ENCODE assay signal across 6 cellular contexts in genomic region chr11:111878385-111878765, GRCh38. TPM values are rescaled to one million over a fixed set of nuclear protein-coding genes. Genes with fewer than 3 reads are reported as not detected.
DNase-seq lines count a peak whose midpoint lies in the region; ATAC-seq lines count a peak whose summit lies in the region.

No MANE protein-coding gene starts in this region.

- peak overlapping the region; percentile 95 to 100 (median 100) for H3K27ac Mint-ChIP-seq in CD8-positive, alpha-beta memory T cell
- peak overlapping the region; percentile 98 to 100 for H3K27ac Mint-ChIP-seq in activated naive CD4-positive, alpha-beta T cell treated with anti-CD3 and anti-CD28 coated beads, Interleukin-2, amount 50 U/mL, for 72 hours

- no peaks in the 10 kb centered on the region for H3K79me1 ChIP-seq in mesendoderm (ENCODE audit: low read length)

- POLR2A ChIA-PET in CD8-positive, alpha-beta memory T cell (lab: Charles Lee), result interaction anchor here (1.1 kb wide), 1 partner anchor 48 kb away, joined by 8 read pairs; no protein-coding TSS in a partner anchor

- peaks cover 15 to 34% (median 17%) of the 10 kb centered on the region in 3 donors for H3K4me1 Mint-ChIP-seq in CD8-positive, alpha-beta memory T cell

- WGBS in mesendoderm (ENCODE audit: extremely low coverage, insufficient coverage, low lambda C conversion rate), result no CpG with 5 or more reads among the region's 10 CpGs

- H3K4me1 ChIP-seq in CD8-positive, alpha-beta memory T cell (ENCODE audit: insufficient read depth, low read length), result peaks cover 18% of the 10 kb centered on the region
- peaks cover 2% of the 10 kb centered on the region for H3K4me1 ChIP-seq in mesendoderm (ENCODE audit: control insufficient read depth, low read depth, low read length)

- no peak for DNase-seq in CD8-positive, alpha-beta memory T cell
- DNase-seq in activated naive CD4-positive, alpha-beta T cell treated with anti-CD3 and anti-CD28 coated beads, Interleukin-2, amount 50 U/mL, for 72 hours (ENCODE audit: low spot score in 2 of 2), result no peak
- DNase-seq in mesendoderm (no peak), sciatic nerve (ENCODE audit: low spot score) (no peak)
- no peak for DNase-seq in stimulated activated CD4-positive, alpha-beta T cell treated with anti-CD3 and anti-CD28 coated beads, Interleukin-12 subunit alpha, Interleukin-12 subunit beta, amount 100 ng/mL, for 4 hours

- ATAC-seq in HG02840 (IDR thresholded peaks at IDR 0.05; ENCODE audit: low FRiP score, unreplicated experiment) (peak; percentile 4), sciatic nerve (no peak)
- no peak for ATAC-seq in activated naive CD4-positive, alpha-beta T cell treated with anti-CD3 and anti-CD28 coated beads, Interleukin-2, amount 50 U/mL, for 72 hours

- CTCF ChIA-PET in CD8-positive, alpha-beta memory T cell (lab: Charles Lee), result interaction anchor here (0.7 to 1.9 kb wide), 7 partner anchors 15 to 208 kb away, joined by 3 to 8 read pairs (median 3); partner anchors contain the start of genes SDHD and TIMM8B

- no peaks in the 10 kb centered on the region for H3K9me3 ChIP-seq in CD8-positive, alpha-beta memory T cell (ENCODE audit: low read length)

- H3K27me3 Mint-ChIP-seq in CD8-positive, alpha-beta memory T cell, result no peaks in the 10 kb centered on the region

- H2BK120ac ChIP-seq in mesendoderm (ENCODE audit: low read depth, low read length), result no peak overlapping the region

- peak overlapping the region; percentile 100 for H3K27ac ChIP-seq in CD8-positive, alpha-beta memory T cell (ENCODE audit: low read depth, low read length)
- no peak overlapping the region for H3K27ac ChIP-seq in mesendoderm (ENCODE audit: low read depth, low read length)

- peak overlapping the region; percentile 88 for H3K56ac ChIP-seq in mesendoderm (ENCODE audit: low read length)

- peaks cover 4 to 44% (median 11%) of the 10 kb centered on the region in 3 donors for H3K36me3 Mint-ChIP-seq in CD8-positive, alpha-beta memory T cell
- peaks cover 8 to 15% of the 10 kb centered on the region in 2 donors for H3K36me3 Mint-ChIP-seq in activated naive CD4-positive, alpha-beta T cell treated with anti-CD3 and anti-CD28 coated beads, Interleukin-2, amount 50 U/mL, for 72 hours

- H3K9ac ChIP-seq in mesendoderm (ENCODE audit: low read length), result peak overlapping the region; percentile 85

- H3K27me3 ChIP-seq in CD8-positive, alpha-beta memory T cell (ENCODE audit: insufficient read depth, low read length, poor library complexity, severe bottlenecking), result no peaks in the 10 kb centered on the region
- no peaks in the 10 kb centered on the region for H3K27me3 ChIP-seq in mesendoderm (ENCODE audit: insufficient read depth, low read length, poor library complexity)

- no peaks in the 10 kb centered on the region for H3K9me3 Mint-ChIP-seq in CD8-positive, alpha-beta memory T cell
- H3K9me3 Mint-ChIP-seq in activated naive CD4-positive, alpha-beta T cell treated with anti-CD3 and anti-CD28 coated beads, Interleukin-2, amount 50 U/mL, for 72 hours, result peaks cover 0 to 4% of the 10 kb centered on the region in 2 donors

- no peaks in the 10 kb centered on the region for H3K79me2 ChIP-seq in mesendoderm (ENCODE audit: control insufficient read depth, insufficient read depth, low read length)

- H3K4me3 ChIP-seq in CD8-positive, alpha-beta memory T cell (ENCODE audit: low read length), result peak overlapping the region; percentile 84
- H3K4me3 ChIP-seq in mesendoderm (ENCODE audit: low read length), result peak overlapping the region; percentile 84

- peak overlapping the region; percentile 88 to 98 (median 94) for H3K4me3 Mint-ChIP-seq in CD8-positive, alpha-beta memory T cell

- peak overlapping the region; percentile 47 for H4K5ac ChIP-seq in mesendoderm (ENCODE audit: low read length)

- no peaks in the 10 kb centered on the region for H3K36me3 ChIP-seq in CD8-positive, alpha-beta memory T cell (ENCODE audit: insufficient read depth, low read length)
- no peaks in the 10 kb centered on the region for H3K36me3 ChIP-seq in mesendoderm (ENCODE audit: control insufficient read depth, insufficient read depth, low read length)

- H3K18ac ChIP-seq in mesendoderm (ENCODE audit: low read length), result no peak overlapping the region

- no peak overlapping the region for H3K23ac ChIP-seq in mesendoderm (ENCODE audit: low read length)

- no peak overlapping the region for H3K4ac ChIP-seq in mesendoderm (ENCODE audit: low read depth, low read length)

- H3K4me2 ChIP-seq in mesendoderm (ENCODE audit: low read length), result peak overlapping the region; percentile 95

- no peak overlapping the region for H2BK15ac ChIP-seq in mesendoderm (replicated peaks; ENCODE audit: low read depth)

- H2BK5ac ChIP-seq in mesendoderm (ENCODE audit: low read length), result peak overlapping the region; percentile 30

- intact Hi-C loops in sciatic nerve (cut with DNase I), result loop anchor here (5.0 kb wide), 1 partner anchor 104 kb away; no protein-coding TSS in a partner anchor

- H2AK5ac ChIP-seq in mesendoderm (ENCODE audit: low read length), result no peak overlapping the region

- H4K8ac ChIP-seq in mesendoderm (ENCODE audit: low read depth, low read length), result no peak overlapping the region

RNA-seq across cellular contexts. Expression of gene FDXACB1, which starts 0.6 kb away (rescaled TPM):
- total RNA-seq in CD8-positive, alpha-beta memory T cell, result 10 to 100 TPM; 11.6 to 12.7 TPM
- 6.4 TPM for polyA plus RNA-seq in CD8-positive, alpha-beta memory T cell
- total RNA-seq in activated naive CD4-positive, alpha-beta T cell treated with anti-CD3 and anti-CD28 coated beads, Interleukin-2, amount 50 U/mL, for 72 hours, result 1 to 10 TPM; 4.9 to 5.1 TPM
- polyA plus RNA-seq in mesendoderm (2013, experiment 1 of 2), result 1.6 TPM
- 1.6 TPM for polyA plus RNA-seq in mesendoderm (2013, experiment 2 of 2)
- total RNA-seq in sciatic nerve, result 1.7 TPM

RNA-seq across cellular contexts. Expression of gene CFAP68, which starts 1.0 kb away (rescaled TPM):
- total RNA-seq in CD8-positive, alpha-beta memory T cell, result 10 to 100 TPM; 36.7 to 44.3 TPM
- 24.7 TPM for polyA plus RNA-seq in CD8-positive, alpha-beta memory T cell
- 10 to 100 TPM; 30.8 to 35.7 TPM for total RNA-seq in activated naive CD4-positive, alpha-beta T cell treated with anti-CD3 and anti-CD28 coated beads, Interleukin-2, amount 50 U/mL, for 72 hours
- 22.5 TPM for polyA plus RNA-seq in mesendoderm (2013, experiment 1 of 2)
- 24.1 TPM for polyA plus RNA-seq in mesendoderm (2013, experiment 2 of 2)
- total RNA-seq in sciatic nerve, result 18.8 TPM

RNA-seq across cellular contexts. Expression of gene ALG9, which starts 7.0 kb away (rescaled TPM):
- total RNA-seq in CD8-positive, alpha-beta memory T cell, result 10 to 100 TPM; 37.4 to 38.0 TPM
- 16.7 TPM for polyA plus RNA-seq in CD8-positive, alpha-beta memory T cell
- total RNA-seq in activated naive CD4-positive, alpha-beta T cell treated with anti-CD3 and anti-CD28 coated beads, Interleukin-2, amount 50 U/mL, for 72 hours, result 10 to 100 TPM; 24.0 to 40.5 TPM
- polyA plus RNA-seq in mesendoderm (2013, experiment 1 of 2), result 36.5 TPM
- polyA plus RNA-seq in mesendoderm (2013, experiment 2 of 2), result 34.0 TPM
- 27.6 TPM for total RNA-seq in sciatic nerve

RNA-seq across cellular contexts. Expression of gene CRYAB, which starts 33.2 kb away (rescaled TPM):
- not detected for total RNA-seq in CD8-positive, alpha-beta memory T cell
- polyA plus RNA-seq in CD8-positive, alpha-beta memory T cell, result not detected
- not detected for total RNA-seq in activated naive CD4-positive, alpha-beta T cell treated with anti-CD3 and anti-CD28 coated beads, Interleukin-2, amount 50 U/mL, for 72 hours
- 3.4 TPM for polyA plus RNA-seq in mesendoderm (2013, experiment 1 of 2)
- polyA plus RNA-seq in mesendoderm (2013, experiment 2 of 2), result 4.2 TPM
- 1,238 TPM for total RNA-seq in sciatic nerve

RNA-seq across cellular contexts. Expression of gene HSPB2, which starts 34.2 kb away (rescaled TPM):
- not detected for total RNA-seq in CD8-positive, alpha-beta memory T cell
- not detected for polyA plus RNA-seq in CD8-positive, alpha-beta memory T cell
- total RNA-seq in activated naive CD4-positive, alpha-beta T cell treated with anti-CD3 and anti-CD28 coated beads, Interleukin-2, amount 50 U/mL, for 72 hours, result not detected
- 0.56 TPM for polyA plus RNA-seq in mesendoderm (2013, experiment 1 of 2)
- 0.53 TPM for polyA plus RNA-seq in mesendoderm (2013, experiment 2 of 2)
- total RNA-seq in sciatic nerve, result 14.4 TPM
